ENCODE assay signal across 12 cellular contexts in genomic region chr10:26567349-26567721, GRCh38.
DNase-seq lines count a peak whose midpoint lies in the region; ATAC-seq, FAIRE-seq and TF ChIP-seq lines count a peak whose summit lies in the region.
"Had no signal": no experiment of that assay in that cellular context is flagged by ENCODE, and none has a peak within 500 bp of the region (broad histone marks: within the 10 kb centered on the region; RNA-seq: fewer than 3 reads in every experiment).

No MANE protein-coding gene starts in this region.

- in situ Hi-C loops in brain microvascular endothelial cell (cut with HindIII; ENCODE audit: low pct_ligation_motif_present, low sequenced_read_pairs): no loop called here

- H3K9me1 ChIP-seq in keratinocyte (ENCODE audit: control insufficient read depth, extremely low read depth, insufficient read depth, low read length): no peaks in the 10 kb centered on the region

- H4K20me1 ChIP-seq in keratinocyte (ENCODE audit: control insufficient read depth, extremely low read depth, insufficient read depth, low read length): no peaks in the 10 kb centered on the region

- no peaks in the 10 kb centered on the region for H3K9me3 Mint-ChIP-seq in activated naive CD4-positive, alpha-beta T cell treated with anti-CD3 and anti-CD28 coated beads, Interleukin-2, amount 50 U/mL, for 24 hours

- H3K36me3 ChIP-seq in brain microvascular endothelial cell (replicated peaks) (no peaks in the 10 kb centered on the region), keratinocyte (ENCODE audit: control insufficient read depth in 2 of 2, extremely low read depth in 1 of 2, insufficient read depth in 2 of 2, low read length in 2 of 2) (no peaks in the 10 kb centered on the region), tibial artery (no peaks in the 10 kb centered on the region)

- H3K27ac ChIP-seq in brain microvascular endothelial cell (no peak overlapping the region), keratinocyte (ENCODE audit: control insufficient read depth, insufficient read depth, low read length) (no peak overlapping the region), tibial artery (no peak overlapping the region)

- TF ChIP-seq CTCF in brain microvascular endothelial cell (IDR thresholded peaks at IDR 0.05; ENCODE audit: low read depth, low read length, missing control alignments) (no peak), keratinocyte (optimal IDR thresholded peaks at IDR 0.05 in 1 of 3, IDR thresholded peaks at IDR 0.05 in 1 of 3, conservative IDR thresholded peaks at IDR 0.05 in 1 of 3; ENCODE audit: extremely low read depth in 1 of 3, insufficient read depth in 2 of 3, low read length in 3 of 3) (no peak), tibial artery (IDR thresholded peaks at IDR 0.05) (no peak)

- H3K9ac ChIP-seq in keratinocyte (ENCODE audit: control insufficient read depth, extremely low read depth, insufficient read depth, low read length): no peak overlapping the region

- H3K9me3 ChIP-seq in keratinocyte (ENCODE audit: control insufficient read depth, low read depth, low read length): no peaks in the 10 kb centered on the region
- H3K9me3 ChIP-seq in tibial artery: peaks cover 0 to 4% (median 0%) of the 10 kb centered on the region in 3 donors

- dilution Hi-C loops in keratinocyte (cut with MboI; ENCODE audit: extremely low pct_ligation_motif_present, low sequenced_read_pairs): no loop called here

- H3K4me3 Mint-ChIP-seq in activated naive CD4-positive, alpha-beta T cell treated with anti-CD3 and anti-CD28 coated beads, Interleukin-2, amount 50 U/mL, for 24 hours: no peak overlapping the region
- H3K4me3 Mint-ChIP-seq: activated T-cell treated with anti-CD3 and anti-CD28 coated beads, Interleukin-2, amount 50 U/mL, for 4 hours had no signal

- peak overlapping the region; percentile 48 for H3K4me3 ChIP-seq in brain microvascular endothelial cell (ENCODE audit: low read depth, low read length)
- no peak overlapping the region for H3K4me3 ChIP-seq in keratinocyte (ENCODE audit: control insufficient read depth in 2 of 3, extremely low read depth in 1 of 3, insufficient read depth in 2 of 3, low read depth in 1 of 3, low read length in 3 of 3)
- H3K4me3 ChIP-seq in tibial artery: peak overlapping the region; percentile 24 to 54

- intact Hi-C loops in tibial artery (cut with DNase I; ENCODE audit: low total_unique reads): no loop called here

- H3K4me1 ChIP-seq in keratinocyte (ENCODE audit: control insufficient read depth, extremely low read depth, insufficient read depth, low read length) (no peaks in the 10 kb centered on the region), tibial artery (peaks cover 0 to 9% (median 6%) of the 10 kb centered on the region in 4 donors)

- H2AFZ ChIP-seq in keratinocyte (ENCODE audit: control insufficient read depth, low read length): peak overlapping the region; percentile 10

- no peak for FAIRE-seq in keratinocyte (lab: Jason Lieb, UNC)
- FAIRE-seq: colon, TTC549 had no signal

- peak overlapping the region; percentile 43 for H3K4me2 ChIP-seq in keratinocyte (ENCODE audit: control insufficient read depth, extremely low read depth, insufficient read depth, low read depth, low read length)

- no peak for ATAC-seq in GM18519 (IDR thresholded peaks at IDR 0.05; ENCODE audit: low FRiP score, unreplicated experiment)
- ATAC-seq: activated T-cell treated with anti-CD3 and anti-CD28 coated beads, Interleukin-2, amount 50 U/mL, for 4 hours had no signal

- H3K27ac Mint-ChIP-seq in activated naive CD4-positive, alpha-beta T cell treated with anti-CD3 and anti-CD28 coated beads, Interleukin-2, amount 50 U/mL, for 24 hours: peak overlapping the region; percentile 35

- H3K36me3 Mint-ChIP-seq in activated naive CD4-positive, alpha-beta T cell treated with anti-CD3 and anti-CD28 coated beads, Interleukin-2, amount 50 U/mL, for 24 hours: peaks cover 44% of the 10 kb centered on the region

- no peaks in the 10 kb centered on the region for H3K79me2 ChIP-seq in keratinocyte (ENCODE audit: control insufficient read depth, insufficient read depth, low read length)

- no peak for DNase-seq in activated naive CD4-positive, alpha-beta T cell treated with anti-CD3 and anti-CD28 coated beads, Interleukin-2, amount 50 U/mL, for 16 hours
- DNase-seq in brain microvascular endothelial cell (no peak), keratinocyte (ENCODE audit: low read depth, low spot score) (no peak), tibial artery (no peak), midbrain (lab: John Stamatoyannopoulos, UW) (no peak), HT-29 (ENCODE audit: low spot score) (no peak)
- DNase-seq: activated T-cell treated with anti-CD3 and anti-CD28 coated beads, Interleukin-2, amount 50 U/mL, for 4 hours; AML-193 had no signal

- no peaks in the 10 kb centered on the region for H3K27me3 Mint-ChIP-seq in activated naive CD4-positive, alpha-beta T cell treated with anti-CD3 and anti-CD28 coated beads, Interleukin-2, amount 50 U/mL, for 24 hours

- H3K27me3 ChIP-seq in brain microvascular endothelial cell (replicated peaks) (no peaks in the 10 kb centered on the region), keratinocyte (ENCODE audit: control insufficient read depth, extremely low read depth, insufficient read depth, low read length) (peaks cover 18% of the 10 kb centered on the region), tibial artery (peaks cover 0 to 26% of the 10 kb centered on the region in 2 donors)

- H3K4me1 Mint-ChIP-seq in activated naive CD4-positive, alpha-beta T cell treated with anti-CD3 and anti-CD28 coated beads, Interleukin-2, amount 50 U/mL, for 24 hours: no peaks in the 10 kb centered on the region

Comparison
In these comparisons a context has a peak if more than half of its experiments do, and no peak if none do; other contexts are left out.
1. H3K4me3 ChIP-seq: peak in brain microvascular endothelial cell (single experiment) and tibial artery (2 of 2); none in keratinocyte (0 of 3).